ENCODE assay signal across 11 cellular contexts in the genomic region with DNA sequence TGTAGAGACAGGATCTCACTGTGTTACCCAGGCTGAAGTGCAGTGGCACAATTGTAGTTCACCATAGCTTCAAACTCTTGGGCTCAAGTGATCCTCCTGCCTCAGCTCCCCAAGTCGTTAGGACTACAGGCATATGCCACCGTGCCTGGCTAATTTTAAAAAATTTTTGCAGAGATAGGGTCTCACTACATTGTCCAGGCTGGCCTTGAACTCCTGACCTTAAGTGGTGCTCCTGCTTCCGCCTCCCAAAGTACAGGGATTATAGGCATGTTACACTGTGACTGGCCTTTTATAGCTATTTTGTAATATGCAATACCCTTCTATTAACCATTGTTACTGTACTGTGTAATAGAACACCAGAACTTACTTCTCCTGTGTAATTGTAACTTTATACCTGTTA.
"Had no signal": no experiment of that assay in that cellular context is flagged by ENCODE, and none has a peak within 500 bp of the region (broad histone marks: within the 10 kb centered on the region; RNA-seq: fewer than 3 reads in every experiment).

No MANE protein-coding gene starts in this region.

- H3K27ac ChIP-seq: GM23248 had no signal

- H3K4me3 ChIP-seq: GM23248, GM23338, HAP-1 had no signal

- H3K4me1 ChIP-seq: HAP-1 had no signal

- DNase-seq: GM23248, GOT3, H7, H9, HCEC 1CT, HFFc6 had no signal

- ATAC-seq: GM23338, HCT116 had no signal

- FAIRE-seq: H1, H54 had no signal

- H2AFZ ChIP-seq: GM23248, GM23338 had no signal

- H3K4me2 ChIP-seq: GM23338 had no signal

- H3K36me3 ChIP-seq: HAP-1 had no signal

- H3K9ac ChIP-seq: GM23248 had no signal
